In genomic region chr12:45189766-45190403, GRCh38 we compare ENCODE assay signal across 26 cellular contexts.
"Had no signal": no experiment of that assay in that cellular context is flagged by ENCODE, and none has a peak within 500 bp of the region (broad histone marks: within the 10 kb centered on the region; RNA-seq: fewer than 3 reads in every experiment).

No MANE protein-coding gene starts in this region.

- H3K27ac Mint-ChIP-seq: mesothelial cell of epicardium; neural progenitor cell; stimulated activated memory B cell treated with anti-CD40 and anti-IgM and Interleukin-4, amounts not matched to agents 10 μg/mL and 1 μg/mL and 100 μg/mL, for 72 hours had no signal

- H3K4me3 Mint-ChIP-seq: mesothelial cell of epicardium; naive B cell; natural killer cell treated with Interleukin-12 subunit alpha and Interleukin-12 subunit beta and Interleukin-15 and Interleukin-18, amount 100 ng/mL, for 72 hours; neural progenitor cell; stimulated activated memory B cell treated with anti-CD40 and anti-IgM and Interleukin-4, amounts not matched to agents 10 μg/mL and 1 μg/mL and 100 μg/mL, for 72 hours had no signal

- H3K27ac ChIP-seq: coronary artery, esophagus muscularis mucosa, foreskin keratinocyte, gastroesophageal sphincter, heart left ventricle, hepatocyte, neural progenitor cell, prostate gland, right atrium auricular region, sigmoid colon, thoracic aorta, tibial nerve, upper lobe of left lung had no signal

- H3K9me3 ChIP-seq: esophagus muscularis mucosa, gastroesophageal sphincter, heart left ventricle, mucosa of descending colon, prostate gland, right atrium auricular region, sigmoid colon, thoracic aorta, tibial nerve, upper lobe of left lung had no signal

- ATAC-seq: foreskin keratinocyte; gastroesophageal sphincter; heart left ventricle; left lobe of liver; mucosa of descending colon; natural killer cell treated with Interleukin-12 subunit alpha and Interleukin-12 subunit beta and Interleukin-15 and Interleukin-18, amount 100 ng/mL, for 72 hours; stimulated activated memory B cell treated with anti-CD40 and anti-IgM and Interleukin-4, amounts not matched to agents 10 μg/mL and 1 μg/mL and 100 μg/mL, for 72 hours; stimulated activated naive CD8-positive, alpha-beta T cell treated with anti-CD3 and anti-CD28 coated beads, Interleukin-15, Interleukin-2, amounts not matched to agents 100 U/mL and 50 U/mL, for 24 hours had no signal

- DNase-seq: dermis blood vessel endothelial cell; effector memory CD4-positive, alpha-beta T cell; foreskin keratinocyte; heart left ventricle; kidney; mesenchymal stem cell; mucosa of descending colon; naive B cell; nucleus accumbens; sigmoid colon; stimulated activated CD4-positive, alpha-beta T cell treated with anti-CD3 and anti-CD28 coated beads, Interleukin-4, amount 100 ng/mL, for 4 hours; stimulated activated naive CD8-positive, alpha-beta T cell treated with anti-CD3 and anti-CD28 coated beads, Interleukin-15, Interleukin-2, amounts not matched to agents 100 U/mL and 50 U/mL, for 24 hours; upper lobe of left lung had no signal

- H3K4me3 ChIP-seq: coronary artery, esophagus muscularis mucosa, gastroesophageal sphincter, heart left ventricle, hepatocyte, mucosa of descending colon, neural progenitor cell, prostate gland, right atrium auricular region, sigmoid colon, thoracic aorta, tibial nerve, upper lobe of left lung had no signal

- H3K4me1 ChIP-seq: prostate gland, tibial nerve had no signal

- H3K9me3 Mint-ChIP-seq: mesothelial cell of epicardium; naive B cell; natural killer cell treated with Interleukin-12 subunit alpha and Interleukin-12 subunit beta and Interleukin-15 and Interleukin-18, amount 100 ng/mL, for 72 hours; neural progenitor cell; stimulated activated memory B cell treated with anti-CD40 and anti-IgM and Interleukin-4, amounts not matched to agents 10 μg/mL and 1 μg/mL and 100 μg/mL, for 72 hours had no signal

- H3K27me3 Mint-ChIP-seq: naive B cell; natural killer cell treated with Interleukin-12 subunit alpha and Interleukin-12 subunit beta and Interleukin-15 and Interleukin-18, amount 100 ng/mL, for 72 hours; stimulated activated memory B cell treated with anti-CD40 and anti-IgM and Interleukin-4, amounts not matched to agents 10 μg/mL and 1 μg/mL and 100 μg/mL, for 72 hours had no signal

- H3K36me3 ChIP-seq: esophagus muscularis mucosa, gastroesophageal sphincter, heart left ventricle, neural progenitor cell, prostate gland, right atrium auricular region, sigmoid colon, thoracic aorta, tibial nerve, upper lobe of left lung had no signal

- H3K27me3 ChIP-seq: esophagus muscularis mucosa, foreskin keratinocyte, gastroesophageal sphincter, heart left ventricle, hepatocyte, neural progenitor cell, right atrium auricular region, sigmoid colon, tibial nerve, upper lobe of left lung had no signal
